In the genomic region with DNA sequence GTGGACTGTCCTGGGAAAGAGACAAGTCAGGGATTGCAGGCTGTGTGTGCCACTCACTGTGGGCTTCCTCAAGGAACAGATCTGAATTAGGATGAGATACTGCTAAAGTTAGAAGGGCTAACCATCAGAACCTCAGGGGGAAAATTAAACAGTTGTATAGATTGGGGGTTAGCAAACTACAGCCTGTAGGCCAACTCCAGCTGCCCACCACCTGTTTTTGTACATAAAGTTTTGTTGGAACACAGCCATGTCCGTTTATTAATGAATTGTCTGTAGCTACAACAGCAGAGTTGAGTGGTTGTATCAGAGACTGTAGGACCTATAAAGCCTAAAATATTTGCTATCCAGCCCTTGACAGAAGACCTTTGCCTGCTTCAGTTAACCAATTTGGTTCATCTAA, we compare ENCODE assay signal across 42 cellular contexts.
"Had no signal": no experiment of that assay in that cellular context is flagged by ENCODE, and none has a peak within 500 bp of the region (broad histone marks: within the 10 kb centered on the region; RNA-seq: fewer than 3 reads in every experiment).

No MANE protein-coding gene starts in this region.

- ATAC-seq: activated CD8-positive, alpha-beta memory T cell treated with anti-CD3 and anti-CD28 coated beads, Interleukin-2, amount 10 ng/mL, durations not matched to agents 7 days and 5 days; activated naive CD8-positive, alpha-beta T cell treated with anti-CD3 and anti-CD28 coated beads, Interleukin-2, amount 50 U/mL, for 24 hours; Right ventricle myocardium inferior had no signal

- H3K27ac ChIP-seq: PC-9, RWPE1, VCaP had no signal

- DNase-seq: activated B cell treated with CpG ODN at 0.5 μM for 24 hours; activated CD4-positive, alpha-beta memory T cell treated with anti-CD3 and anti-CD28 coated beads for 36 hours; activated CD4-positive, alpha-beta T cell treated with anti-CD3 and anti-CD28 coated beads for 4 hours; activated CD4-positive, alpha-beta T cell treated with anti-CD3 and anti-CD28 coated beads, Interleukin-2, amount 50 U/mL, for 1 hour; activated CD4-positive, CD25-positive, alpha-beta regulatory T cell treated with anti-CD3 and anti-CD28 coated beads, Interleukin-2, amount 50 U/mL, for 72 hours; activated CD8-positive, alpha-beta memory T cell treated with anti-CD3 and anti-CD28 coated beads for 24 hours; activated CD8-positive, alpha-beta memory T cell treated with anti-CD3 and anti-CD28 coated beads, Interleukin-2, amount 10 ng/mL, durations not matched to agents 7 days and 5 days; activated CD8-positive, alpha-beta memory T cell treated with anti-CD3 and anti-CD28 coated beads, Interleukin-2, amount 50 U/mL, for 48 hours; activated effector memory CD4-positive, alpha-beta T cell treated with Interleukin-2 at 50 U/mL for 16 hours; activated naive CD4-positive, alpha-beta T cell treated with anti-CD3 and anti-CD28 coated beads, Interleukin-2, amount 10 ng/mL, durations not matched to agents 7 days and 5 days; activated naive CD8-positive, alpha-beta T cell treated with anti-CD3 and anti-CD28 coated beads, Interleukin-2, amount 50 U/mL, for 24 hours; activated T-cell treated with anti-CD3 and anti-CD28 coated beads, Interleukin-2, amount 50 U/mL, for 48 hours; anterior cingulate cortex; caudate nucleus; cerebellar nuclear complex; Karpas-422; KBM-7; MG63; NCI-H1048; NCI-H1417; NCI-H146; NCI-H187; NCI-H2029 treated with DMSO at 0.1 percent for 48 hours; NCI-H2107; NCI-H2171 treated with DMSO at 0.1 percent for 48 hours; NCI-H2227 treated with DMSO at 0.1 percent for 48 hours; NCI-H446; NCI-H510A treated with DMSO at 0.1 percent for 48 hours; NCI-H526 treated with DMSO at 0.1 percent for 48 hours; NCI-H774; PC-9; SIG-M5; SW 1271; T-helper 1 cell; T-helper 2 cell; T-helper 9 cell had no signal

- H3K9me3 ChIP-seq: MG63 had no signal

- H2AFZ ChIP-seq: PC-9 had no signal

- H3K4me2 ChIP-seq: PC-9 had no signal

- FAIRE-seq: RCC 7860 had no signal

- H3K4me3 ChIP-seq: MG63, PC-9 had no signal

- H3K4me1 Mint-ChIP-seq: activated B cell treated with CpG ODN at 0.5 μM for 24 hours; activated CD8-positive, alpha-beta memory T cell treated with anti-CD3 and anti-CD28 coated beads, Interleukin-2, amount 10 ng/mL, durations not matched to agents 7 days and 5 days; activated naive CD4-positive, alpha-beta T cell treated with anti-CD3 and anti-CD28 coated beads, Interleukin-2, amount 10 ng/mL, durations not matched to agents 7 days and 5 days; activated naive CD8-positive, alpha-beta T cell treated with anti-CD3 and anti-CD28 coated beads, Interleukin-2, amount 50 U/mL, for 24 hours had no signal

- H3K27me3 ChIP-seq: MG63 had no signal

- H3K27ac Mint-ChIP-seq: activated B cell treated with CpG ODN at 0.5 μM for 24 hours; activated CD4-positive, alpha-beta memory T cell treated with anti-CD3 and anti-CD28 coated beads for 36 hours; activated CD8-positive, alpha-beta memory T cell treated with anti-CD3 and anti-CD28 coated beads, Interleukin-2, amount 10 ng/mL, durations not matched to agents 7 days and 5 days; activated naive CD4-positive, alpha-beta T cell treated with anti-CD3 and anti-CD28 coated beads, Interleukin-2, amount 10 ng/mL, durations not matched to agents 7 days and 5 days; activated naive CD8-positive, alpha-beta T cell; activated naive CD8-positive, alpha-beta T cell treated with anti-CD3 and anti-CD28 coated beads, Interleukin-2, amount 50 U/mL, for 24 hours; brain had no signal

- H3K36me3 Mint-ChIP-seq: activated CD4-positive, alpha-beta memory T cell treated with anti-CD3 and anti-CD28 coated beads for 36 hours; activated CD8-positive, alpha-beta memory T cell treated with anti-CD3 and anti-CD28 coated beads, Interleukin-2, amount 10 ng/mL, durations not matched to agents 7 days and 5 days; activated naive CD4-positive, alpha-beta T cell treated with anti-CD3 and anti-CD28 coated beads, Interleukin-2, amount 10 ng/mL, durations not matched to agents 7 days and 5 days; activated naive CD8-positive, alpha-beta T cell; brain had no signal

- H3K9me3 Mint-ChIP-seq: activated B cell treated with CpG ODN at 0.5 μM for 24 hours; activated CD4-positive, alpha-beta memory T cell treated with anti-CD3 and anti-CD28 coated beads for 36 hours; activated naive CD4-positive, alpha-beta T cell treated with anti-CD3 and anti-CD28 coated beads, Interleukin-2, amount 10 ng/mL, durations not matched to agents 7 days and 5 days; activated naive CD8-positive, alpha-beta T cell treated with anti-CD3 and anti-CD28 coated beads, Interleukin-2, amount 50 U/mL, for 24 hours had no signal

- H3K4me3 Mint-ChIP-seq: activated B cell treated with CpG ODN at 0.5 μM for 24 hours; activated CD4-positive, alpha-beta memory T cell treated with anti-CD3 and anti-CD28 coated beads for 36 hours; activated CD8-positive, alpha-beta memory T cell treated with anti-CD3 and anti-CD28 coated beads, Interleukin-2, amount 10 ng/mL, durations not matched to agents 7 days and 5 days; activated naive CD4-positive, alpha-beta T cell treated with anti-CD3 and anti-CD28 coated beads, Interleukin-2, amount 10 ng/mL, durations not matched to agents 7 days and 5 days; activated naive CD8-positive, alpha-beta T cell; activated naive CD8-positive, alpha-beta T cell treated with anti-CD3 and anti-CD28 coated beads, Interleukin-2, amount 50 U/mL, for 24 hours; brain had no signal

- H3K36me3 ChIP-seq: MG63 had no signal
